ENCODE assay signal across 8 cellular contexts in the genomic region with DNA sequence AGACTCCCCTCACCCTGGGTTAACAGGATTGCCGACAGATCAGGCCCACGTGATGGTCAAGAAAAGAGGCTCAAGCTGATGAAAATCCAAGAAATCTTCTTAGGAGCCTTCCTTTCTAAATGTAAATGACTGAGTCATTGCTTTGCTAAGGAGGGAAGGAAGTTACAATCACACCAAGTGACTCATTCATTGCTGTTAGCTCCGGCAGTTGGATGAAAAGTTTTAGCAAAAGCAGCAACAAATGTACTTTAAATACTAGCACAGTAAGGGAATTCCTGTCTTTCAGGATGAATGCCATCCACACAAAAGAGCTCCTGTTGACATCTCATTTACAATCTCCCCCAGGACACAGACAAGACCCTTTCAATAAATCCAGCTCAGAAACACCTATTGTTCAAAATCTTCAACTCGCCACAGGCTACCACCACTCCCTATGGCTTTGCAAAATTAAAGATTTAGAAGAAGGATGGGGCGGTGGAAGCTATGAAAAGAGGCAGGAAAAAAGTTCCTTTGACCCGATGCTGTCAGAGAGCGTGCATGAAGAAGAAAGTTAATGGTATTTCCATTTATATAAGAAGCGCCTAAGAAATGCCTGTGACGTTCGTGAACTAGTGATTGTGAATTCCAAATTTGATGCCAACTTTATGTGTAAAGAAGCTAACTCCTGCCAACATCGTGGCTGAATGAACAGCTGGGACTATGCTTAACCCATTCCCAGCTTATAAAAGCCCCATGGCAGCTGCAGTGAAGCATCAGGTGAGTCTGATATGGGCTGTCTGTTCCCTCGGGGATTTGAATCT.
DNase-seq lines count a peak whose midpoint lies in the region; ATAC-seq and TF ChIP-seq lines count a peak whose summit lies in the region.

No MANE protein-coding gene starts in this region.

- TF ChIP-seq CTCF in cardiac fibroblast (IDR thresholded peaks at IDR 0.05; ENCODE audit: low read depth, low read length), result no peak

- DNase-seq in CD1c-positive myeloid dendritic cell (ENCODE audit: extremely low spot score), result peak; percentile 87
- DNase-seq in OCI-M1 (lab: John Stamatoyannopoulos, UW), result peak; percentile 99
- DNase-seq in cardiac fibroblast (ENCODE audit: low read depth in 2 of 2), result peak; percentile 97 to 98
- peak; percentile 50 for DNase-seq in iPS-NIHi7 (ENCODE audit: extremely low spot score)
- peak; percentile 77 for DNase-seq in smooth muscle cell of the brain vasculature (ENCODE audit: low read depth, low spot score)
- DNase-seq in middle frontal gyrus (ENCODE audit: extremely low spot score, low spot score), result no peak
- no peak for DNase-seq in mesenteric fat pad (ENCODE audit: low spot score)

- ATAC-seq in HG02610 (IDR thresholded peaks at IDR 0.05; ENCODE audit: unreplicated experiment), result peak; percentile 31

- H3K4me3 ChIP-seq in cardiac fibroblast (replicated peaks in 1 of 2; ENCODE audit: low read depth in 2 of 2, low read length in 2 of 2), result peak overlapping the region; percentile 33 to 44

Comparison
In these comparisons a context has a peak if more than half of its experiments do, and no peak if none do; other contexts are left out.
1. DNase-seq: peak in CD1c-positive myeloid dendritic cell (single experiment), OCI-M1 (single experiment), cardiac fibroblast (2 of 2), iPS-NIHi7 (single experiment) and smooth muscle cell of the brain vasculature (single experiment); none in middle frontal gyrus (single experiment) and mesenteric fat pad (single experiment).